2 cellular contexts compared by ENCODE assay signal in genomic region chr7:105439174-105439893, GRCh38.
TF ChIP-seq lines count a peak whose summit lies in the region.

No MANE protein-coding gene starts in this region.

TF ChIP-seq in IMR-90, 13 proteins besides CTCF, POLR2A, EP300 and RAD21:
- TF ChIP-seq SMC3 (IDR thresholded peaks at IDR 0.05; ENCODE audit: low read depth, low read length) = peak; percentile 17; the same call in 1 of the 2 replicates
- TF ChIP-seq RFX5 (IDR thresholded peaks at IDR 0.05; ENCODE audit: low read depth, low read length) = no peak
- no peak for TF ChIP-seq RCOR1 (IDR thresholded peaks at IDR 0.05; ENCODE audit: insufficient replicate concordance, low read length)
- TF ChIP-seq CEBPB (IDR thresholded peaks at IDR 0.05; ENCODE audit: low read depth, low read length) = peak; percentile 73

TF ChIP-seq in HepG2, 621 proteins besides CTCF, POLR2A, EP300 and RAD21:
- TF ChIP-seq ZBTB46 (CRISPR knock-in tag; IDR thresholded peaks at IDR 0.05; ENCODE audit: borderline replicate concordance) (no peak), YEATS4 (CRISPR knock-in tag; IDR thresholded peaks at IDR 0.05; ENCODE audit: borderline replicate concordance) (no peak), PTBP1 (IDR thresholded peaks at IDR 0.05; ENCODE audit: low read depth, low read length, poor library complexity, severe bottlenecking) (no peak), STAG1 (CRISPR knock-in tag; IDR thresholded peaks at IDR 0.05) (peak; percentile 47)
